Comparison of ENCODE assay signal across 1 cellular context in genomic region chr17:42458497-42459255, GRCh38.
A peak's percentile ranks its signal among the peaks of the same experiment; 100 is the strongest.
TF ChIP-seq lines count a peak whose summit lies in the region.

Gene ATP6V0A1 (plus strand): TSS chr17:42458878. CDS start chr17:42460895, 2,017 bp downstream.

TF ChIP-seq in H1, 55 proteins besides CTCF, POLR2A, EP300 and RAD21 (continued from another document):
- TF ChIP-seq CHD7 (IDR thresholded peaks at IDR 0.05; ENCODE audit: insufficient replicate concordance, low read length) (no peak), CTBP2 (IDR thresholded peaks at IDR 0.05; ENCODE audit: borderline replicate concordance, insufficient read depth, insufficient read length, low read length) (no peak), TAF7 (optimal IDR thresholded peaks at IDR 0.05; ENCODE audit: borderline replicate concordance, low read depth, low read length) (no peak), EGR1 (IDR thresholded peaks at IDR 0.05; ENCODE audit: borderline replicate concordance, low read depth, low read length) (peak; percentile 82; the same call in 1 of the 2 replicates), RBBP5 (IDR thresholded peaks at IDR 0.05; ENCODE audit: borderline replicate concordance, low read depth, low read length) (no peak), PHF8 (conservative IDR thresholded peaks at IDR 0.05; ENCODE audit: low read depth, low read length) (0 out of 2 replicates have a peak, but pooled peaks have one; percentile 47), CBX5 (IDR thresholded peaks at IDR 0.05; ENCODE audit: low read depth, low read length) (no peak), TEAD4 (IDR thresholded peaks at IDR 0.05; ENCODE audit: low read depth, low read length) (no peak), ATF2 (IDR thresholded peaks at IDR 0.05; ENCODE audit: low read length) (peak; percentile 79; the same call in 1 of the 2 replicates), TCF12 (IDR thresholded peaks at IDR 0.05; ENCODE audit: low read depth, low read length) (no peak), NANOG (IDR thresholded peaks at IDR 0.05; ENCODE audit: insufficient read depth, low read depth, low read length, poor library complexity, severe bottlenecking) (no peak), HDAC2 (IDR thresholded peaks at IDR 0.05; ENCODE audit: borderline replicate concordance in 1 of 2, low read depth in 2 of 2, low read length in 2 of 2) (peak; percentile 13 to 20; a peak in 2 of 4 replicates), TBP (IDR thresholded peaks at IDR 0.05; ENCODE audit: low read depth, low read length) (peak; percentile 37; the same call in 1 of the 2 replicates), USF2 (IDR thresholded peaks at IDR 0.05; ENCODE audit: low read length) (no peak), NRF1 (IDR thresholded peaks at IDR 0.05; ENCODE audit: low read depth, low read length) (no peak), POU5F1 (IDR thresholded peaks at IDR 0.05; ENCODE audit: low read depth, low read length) (no peak), CBX8 (IDR thresholded peaks at IDR 0.05; ENCODE audit: borderline replicate concordance, low read depth, low read length) (no peak), SIRT6 (IDR thresholded peaks at IDR 0.05; ENCODE audit: low read length) (no peak), BACH1 (IDR thresholded peaks at IDR 0.05; ENCODE audit: low read length) (peak; percentile 55), CHD1 (IDR thresholded peaks at IDR 0.05; ENCODE audit: low read depth, low read length) (no peak), FOSL1 (IDR thresholded peaks at IDR 0.05; ENCODE audit: insufficient read depth, low read depth, low read length) (no peak), ZNF274 (IDR thresholded peaks at IDR 0.05; ENCODE audit: borderline replicate concordance, extremely low read depth, low read length) (no peak), JUN (IDR thresholded peaks at IDR 0.05; ENCODE audit: low read depth, low read length) (no peak), RFX5 (IDR thresholded peaks at IDR 0.05; ENCODE audit: borderline replicate concordance, low read depth, low read length) (no peak), SUZ12 (IDR thresholded peaks at IDR 0.05; ENCODE audit: low read length) (no peak), SIN3A (conservative IDR thresholded peaks at IDR 0.05 in 1 of 2, IDR thresholded peaks at IDR 0.05 in 1 of 2; ENCODE audit: low read depth in 1 of 2, low read length in 2 of 2) (0 out of 4 replicates have a peak, but pooled peaks of 1 of the 2 experiments have one; percentile 49), ATF3 (IDR thresholded peaks at IDR 0.05; ENCODE audit: insufficient read depth, low read depth, low read length) (no peak), BRCA1 (IDR thresholded peaks at IDR 0.05; ENCODE audit: low read depth, low read length) (no peak), HDAC6 (IDR thresholded peaks at IDR 0.05; ENCODE audit: low read depth, low read length) (no peak), YY1 (IDR thresholded peaks at IDR 0.05; ENCODE audit: low read depth, low read length) (peak; percentile 92), RNF2 (IDR thresholded peaks at IDR 0.05; ENCODE audit: borderline replicate concordance, low read depth, low read length, missing control alignments, poor library complexity, severe bottlenecking) (no peak), CREB1 (IDR thresholded peaks at IDR 0.05) (peak; percentile 48; the same call in 1 of the 2 replicates)
